13 cellular contexts compared by ENCODE assay signal in the genomic region with DNA sequence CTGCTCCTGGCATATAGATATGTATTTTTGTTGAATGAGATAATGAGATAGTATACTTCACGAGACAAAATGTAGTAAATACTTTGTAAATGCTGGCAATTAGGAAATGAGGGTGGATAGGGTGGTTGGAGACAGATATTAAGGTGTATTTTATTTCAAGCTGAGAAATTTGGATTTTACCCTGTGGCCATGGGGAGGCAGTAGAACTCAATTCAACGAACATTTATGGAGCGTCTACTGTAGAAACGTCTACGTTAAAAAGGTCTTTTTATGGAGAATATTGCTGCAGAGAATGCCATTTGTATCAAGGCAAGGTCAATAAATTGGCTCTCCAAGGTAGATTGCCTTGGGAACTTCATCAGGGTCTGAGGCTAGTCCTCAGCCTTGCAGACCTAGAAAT. TPM values are rescaled to one million over a fixed set of nuclear protein-coding genes. Genes with fewer than 3 reads are reported as not detected.
DNase-seq lines count a peak whose midpoint lies in the region; ATAC-seq, FAIRE-seq and TF ChIP-seq lines count a peak whose summit lies in the region.
"Had no signal": no experiment of that assay in that cellular context is flagged by ENCODE, and none has a peak within 500 bp of the region (broad histone marks: within the 10 kb centered on the region; RNA-seq: fewer than 3 reads in every experiment).

No MANE protein-coding gene starts in this region.

- H3K4me2 ChIP-seq in OCI-LY3 (ENCODE audit: low read length) = peak overlapping the region; percentile 6; the same call in 1 of the 2 replicates

- H3K36me3 Mint-ChIP-seq in type B pancreatic cell = no peaks in the 10 kb centered on the region
- H3K36me3 Mint-ChIP-seq: activated naive CD4-positive, alpha-beta T cell treated with anti-CD3 and anti-CD28 coated beads, Interleukin-2, amount 50 U/mL, for 24 hours had no signal

- no peak for FAIRE-seq in urothelium cell line (lab: Jason Lieb, UNC)

- peak; percentile 6 for DNase-seq in NOMO-1 treated with DMSO at 0.1 percent for 48 hours (lab: John Stamatoyannopoulos, UW; ENCODE audit: unreplicated experiment)
- no peak for DNase-seq in NOMO-1 treated with dmso at 0.1 percent for 144 hours (lab: John Stamatoyannopoulos, UW; ENCODE audit: unreplicated experiment)
- no peak for DNase-seq in foreskin keratinocyte
- no peak for DNase-seq in type B pancreatic cell (ENCODE audit: extremely low spot score, unreplicated experiment)
- DNase-seq in effector CD8-positive, alpha-beta T cell (lab: John Stamatoyannopoulos, UW) = no peak
- DNase-seq in urothelium cell line (ENCODE audit: low spot score) = no peak
- DNase-seq: activated CD4-positive, alpha-beta memory T cell treated with anti-CD3 and anti-CD28 coated beads, Interleukin-2, amount 10 ng/mL, durations not matched to agents 7 days and 5 days; NCI-H2029 treated with DMSO at 0.1 percent for 48 hours; stimulated activated CD4-positive, alpha-beta T cell treated with anti-CD3 and anti-CD28 coated beads, Interleukin-2, amount 100 ng/mL, for 48 hours; stomach had no signal

- H3K27me3 Mint-ChIP-seq in type B pancreatic cell = peaks cover 7% of the 10 kb centered on the region

- no peak overlapping the region for H3K27ac Mint-ChIP-seq in type B pancreatic cell
- H3K27ac Mint-ChIP-seq: activated CD4-positive, alpha-beta memory T cell treated with anti-CD3 and anti-CD28 coated beads, Interleukin-2, amount 10 ng/mL, durations not matched to agents 7 days and 5 days; activated naive CD4-positive, alpha-beta T cell treated with anti-CD3 and anti-CD28 coated beads, Interleukin-2, amount 50 U/mL, for 24 hours had no signal

- H4K20me1 ChIP-seq in OCI-LY3 (ENCODE audit: insufficient read depth, low read length) = no peaks in the 10 kb centered on the region

- no peaks in the 10 kb centered on the region for H3K79me2 ChIP-seq in OCI-LY3 (ENCODE audit: low read length)

- H3K4me1 ChIP-seq in OCI-LY3 (ENCODE audit: low read length) = no peaks in the 10 kb centered on the region
- no peaks in the 10 kb centered on the region for H3K4me1 ChIP-seq in foreskin keratinocyte
- H3K4me1 ChIP-seq: stomach had no signal

- H3K9ac ChIP-seq in OCI-LY3 (ENCODE audit: low read length) = no peak overlapping the region

- H3K4me3 ChIP-seq in OCI-LY3 (ENCODE audit: low read length) = no peak overlapping the region
- H3K4me3 ChIP-seq: stomach had no signal

- no peaks in the 10 kb centered on the region for H3K9me3 ChIP-seq in OCI-LY3 (ENCODE audit: insufficient read depth, low read length)
- H3K9me3 ChIP-seq: stomach had no signal

- H3K27me3 ChIP-seq in OCI-LY3 (ENCODE audit: low read depth, low read length) (0 out of 2 replicates have a peak, but pooled peaks cover 4% of the 10 kb centered on the region), foreskin keratinocyte (peaks cover 6% of the 10 kb centered on the region)
- H3K27me3 ChIP-seq: stomach had no signal

- TF ChIP-seq CTCF in OCI-LY3 (IDR thresholded peaks at IDR 0.05; ENCODE audit: low read depth, low read length) (peak; percentile 53), foreskin keratinocyte (conservative IDR thresholded peaks at IDR 0.05) (peak; percentile 45), type B pancreatic cell (conservative IDR thresholded peaks at IDR 0.05) (peak; percentile 54)

- ATAC-seq in foreskin keratinocyte = no peak
- no peak for ATAC-seq in HG03520 (IDR thresholded peaks at IDR 0.05; ENCODE audit: unreplicated experiment)

- peaks cover 6% of the 10 kb centered on the region for H3K4me1 Mint-ChIP-seq in type B pancreatic cell (ENCODE audit: unreplicated experiment)
- H3K4me1 Mint-ChIP-seq: activated naive CD4-positive, alpha-beta T cell treated with anti-CD3 and anti-CD28 coated beads, Interleukin-2, amount 50 U/mL, for 24 hours had no signal

- no peaks in the 10 kb centered on the region for H3K9me3 Mint-ChIP-seq in type B pancreatic cell
- H3K9me3 Mint-ChIP-seq: activated CD4-positive, alpha-beta memory T cell treated with anti-CD3 and anti-CD28 coated beads, Interleukin-2, amount 10 ng/mL, durations not matched to agents 7 days and 5 days; activated naive CD4-positive, alpha-beta T cell treated with anti-CD3 and anti-CD28 coated beads, Interleukin-2, amount 50 U/mL, for 24 hours had no signal

- H3K36me3 ChIP-seq in OCI-LY3 (replicated peaks; ENCODE audit: low read depth, low read length) = no peaks in the 10 kb centered on the region
- H3K36me3 ChIP-seq: stomach had no signal

- no peak overlapping the region for H2AFZ ChIP-seq in OCI-LY3 (ENCODE audit: low read depth, low read length)

- H3K27ac ChIP-seq in OCI-LY3 (ENCODE audit: low read length) (no peak overlapping the region), foreskin keratinocyte (no peak overlapping the region)
- H3K27ac ChIP-seq: stomach had no signal

- no peak overlapping the region for H3K4me3 Mint-ChIP-seq in type B pancreatic cell
- H3K4me3 Mint-ChIP-seq: activated CD4-positive, alpha-beta memory T cell treated with anti-CD3 and anti-CD28 coated beads, Interleukin-2, amount 10 ng/mL, durations not matched to agents 7 days and 5 days; activated naive CD4-positive, alpha-beta T cell treated with anti-CD3 and anti-CD28 coated beads, Interleukin-2, amount 50 U/mL, for 24 hours had no signal

RNA-seq across cellular contexts. Expression of gene RALGPS1, which starts 21.5 kb away (rescaled TPM):
- total RNA-seq in foreskin keratinocyte (1.2 and 1.9 TPM in 2 replicates), type B pancreatic cell (ENCODE audit: low replicate concordance) (16.7 and 30.0 TPM in 2 replicates)
- polyA plus RNA-seq in foreskin keratinocyte = 0.47 and 0.75 TPM in 2 replicates

RNA-seq across cellular contexts. Expression of gene ZBTB34, which starts 32.6 kb away (rescaled TPM):
- 3.9 and 4.3 TPM in 2 replicates for total RNA-seq in foreskin keratinocyte
- 0.86 and 1.2 TPM in 2 replicates for polyA plus RNA-seq in foreskin keratinocyte
- total RNA-seq in type B pancreatic cell (ENCODE audit: low replicate concordance) = 19.7 and 20.2 TPM in 2 replicates
